ENCODE assay signal across 8 cellular contexts in the genomic region with DNA sequence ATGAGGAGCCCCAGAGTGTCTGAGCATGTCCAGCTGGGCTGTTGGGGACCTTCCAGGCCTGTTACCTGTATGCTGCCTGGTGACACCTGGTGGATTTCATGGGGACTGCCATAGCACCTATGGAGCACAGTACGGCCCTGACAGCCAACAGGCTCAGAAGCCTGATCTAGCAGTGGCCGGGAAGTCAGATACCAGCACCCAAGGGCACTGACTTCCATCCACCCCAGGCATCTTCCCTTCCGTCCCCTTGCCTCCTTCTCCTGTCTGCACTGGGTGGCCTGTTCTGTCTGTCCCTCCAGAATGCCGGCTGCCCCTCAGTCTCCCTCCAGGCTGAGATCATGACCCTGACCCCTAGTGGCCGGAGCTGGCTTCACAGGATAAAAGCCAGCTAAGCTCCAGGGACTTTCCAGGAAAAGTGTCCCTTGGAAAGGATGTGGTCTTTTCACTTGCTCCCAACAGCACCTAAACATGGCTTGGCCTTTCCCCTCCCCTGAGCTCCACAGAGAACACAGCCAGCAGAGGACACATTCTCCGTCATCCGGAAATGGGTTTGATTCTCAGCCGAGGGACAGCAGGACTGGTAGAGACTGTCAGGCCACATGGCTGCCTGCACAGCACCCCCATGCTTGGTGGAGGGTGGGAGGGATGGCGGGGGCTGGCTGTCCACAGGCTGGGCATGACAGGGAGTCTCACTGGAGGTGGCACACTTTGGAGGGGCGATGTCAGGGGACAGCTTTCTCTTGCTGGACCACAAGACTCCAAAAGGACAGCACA. TPM values are rescaled to one million over a fixed set of nuclear protein-coding genes. Genes with fewer than 3 reads are reported as not detected.
DNase-seq lines count a peak whose midpoint lies in the region; ATAC-seq, FAIRE-seq and TF ChIP-seq lines count a peak whose summit lies in the region.

No MANE protein-coding gene starts in this region.

- no peaks in the 10 kb centered on the region for H3K9me1 ChIP-seq in endothelial cell of umbilical vein (replicated peaks; ENCODE audit: control insufficient read depth, extremely low read depth, insufficient read depth, low read length)

- H3K27ac Mint-ChIP-seq in natural killer cell: peak overlapping the region in 1 of 2 donors; percentile 83

- H3K36me3 Mint-ChIP-seq in natural killer cell: peaks cover 7% of the 10 kb centered on the region

- peak; percentile 70 for DNase-seq in A172 (ENCODE audit: low spot score)
- peak; percentile 71 to 75 for DNase-seq in activated CD4-positive, alpha-beta T cell treated with anti-CD3 and anti-CD28 coated beads, Interleukin-2, amount 50 U/mL, for 48 hours
- peak; percentile 78 for DNase-seq in endothelial cell of umbilical vein (ENCODE audit: low read depth, low spot score)
- peak; percentile 65 for DNase-seq in natural killer cell
- peak; percentile 68 for DNase-seq in superior temporal gyrus (ENCODE audit: extremely low spot score)
- DNase-seq in NCI-H2196 (lab: John Stamatoyannopoulos, UW; ENCODE audit: unreplicated experiment): no peak

- no peak overlapping the region for H3K4me2 ChIP-seq in endothelial cell of umbilical vein (ENCODE audit: insufficient read depth, low read length)

- TF ChIP-seq CTCF in endothelial cell of umbilical vein (IDR thresholded peaks at IDR 0.05; ENCODE audit: extremely low read depth in 1 of 2, insufficient read depth in 1 of 2, low read depth in 1 of 2, low read length in 2 of 2) (peak; percentile 73 to 74), natural killer cell (IDR thresholded peaks at IDR 0.05) (peak; percentile 75)

- ATAC-seq in GM19324 (IDR thresholded peaks at IDR 0.05; ENCODE audit: low FRiP score, unreplicated experiment): peak; percentile 75
- peak; percentile 84 for ATAC-seq in HG03521 (IDR thresholded peaks at IDR 0.05; ENCODE audit: unreplicated experiment)
- peak; percentile 92 to 97 (median 92) for ATAC-seq in natural killer cell

- no peaks in the 10 kb centered on the region for H3K79me2 ChIP-seq in endothelial cell of umbilical vein (ENCODE audit: control insufficient read depth, insufficient read depth, low read length)

- dilution Hi-C loops in endothelial cell of umbilical vein (cut with MboI; ENCODE audit: extremely low pct_ligation_motif_present, low sequenced_read_pairs): no loop called here

- no peaks in the 10 kb centered on the region for H3K27me3 Mint-ChIP-seq in natural killer cell (ENCODE audit: low read depth in 2 of 2)

- no peak overlapping the region for H3K4me3 ChIP-seq in endothelial cell of umbilical vein (replicated peaks in 1 of 3; ENCODE audit: insufficient read depth in 1 of 3, low read depth in 1 of 3, low read length in 3 of 3)

- no peaks in the 10 kb centered on the region for H4K20me1 ChIP-seq in endothelial cell of umbilical vein (replicated peaks; ENCODE audit: control insufficient read depth, extremely low read depth, insufficient read depth, low read length)

- H3K4me1 Mint-ChIP-seq in natural killer cell: peaks cover 6 to 10% of the 10 kb centered on the region in 2 donors

- H3K9me3 ChIP-seq in endothelial cell of umbilical vein (replicated peaks; ENCODE audit: control insufficient read depth, insufficient read depth, low read length): no peaks in the 10 kb centered on the region

- no TSS peak for BruUV-seq in endothelial cell of umbilical vein (replicated peaks; lab: Mats Ljungman, UMichigan)

- H3K9ac ChIP-seq in endothelial cell of umbilical vein (replicated peaks; ENCODE audit: extremely low read depth, insufficient read depth, low read length): no peak overlapping the region

- CTCF ChIA-PET in endothelial cell of umbilical vein (lab: Charles Lee): interaction anchor here (0.7 to 2.0 kb wide), 14 partner anchors 9 to 690 kb away, joined by 3 to 28 read pairs (median 4); partner anchors contain the start of genes C15orf40, RAMAC and RPS17

- H3K4me3 Mint-ChIP-seq in natural killer cell: peak overlapping the region; percentile 40

- intact Hi-C loops in endothelial cell of umbilical vein (cut with micrococcal nuclease) (loop anchor here (2.0 kb wide), 1 partner anchor 470 kb away; no protein-coding TSS in a partner anchor), natural killer cell (cut with micrococcal nuclease) (no loop called here)

- peak overlapping the region; percentile 95 for H2AFZ ChIP-seq in endothelial cell of umbilical vein (ENCODE audit: low read depth, low read length)

- no peak overlapping the region for H3K27ac ChIP-seq in endothelial cell of umbilical vein (ENCODE audit: insufficient read depth, low read depth, low read length)

- peak; percentile 86 for FAIRE-seq in endothelial cell of umbilical vein (lab: Jason Lieb, UNC)

- TF ChIP-seq POLR2A in endothelial cell of umbilical vein (IDR thresholded peaks at IDR 0.05; ENCODE audit: low read depth, low read length): no peak

- no peaks in the 10 kb centered on the region for H3K9me3 Mint-ChIP-seq in natural killer cell

- peaks cover 0 to 3% of the 10 kb centered on the region in 2 experiments for H3K36me3 ChIP-seq in endothelial cell of umbilical vein (ENCODE audit: control insufficient read depth in 2 of 2, extremely low read depth in 1 of 2, insufficient read depth in 2 of 2, low read length in 2 of 2)

- no peaks in the 10 kb centered on the region for H3K4me1 ChIP-seq in endothelial cell of umbilical vein (ENCODE audit: control insufficient read depth, extremely low read depth, insufficient read depth, low read length)

- no peaks in the 10 kb centered on the region for H3K27me3 ChIP-seq in endothelial cell of umbilical vein (ENCODE audit: control insufficient read depth in 2 of 2, insufficient read depth in 2 of 2, low read length in 2 of 2)

- POLR2A ChIA-PET in endothelial cell of umbilical vein (lab: Charles Lee): interaction anchor here (1.8 kb wide), 1 partner anchor 9 kb away, joined by 16 read pairs; the partner anchor contains the start of gene RPS17

TF ChIP-seq in endothelial cell of umbilical vein, 7 proteins besides CTCF, POLR2A, EP300 and RAD21:
- TF ChIP-seq MYC (IDR thresholded peaks at IDR 0.05; ENCODE audit: low read depth, low read length): no peak
- no peak for TF ChIP-seq GATA2 (IDR thresholded peaks at IDR 0.05; ENCODE audit: insufficient read depth, insufficient read length, low read depth, low read length)
- no peak for TF ChIP-seq FOS (IDR thresholded peaks at IDR 0.05; ENCODE audit: borderline replicate concordance, insufficient read depth, low read length)
- TF ChIP-seq, protein P1, sequence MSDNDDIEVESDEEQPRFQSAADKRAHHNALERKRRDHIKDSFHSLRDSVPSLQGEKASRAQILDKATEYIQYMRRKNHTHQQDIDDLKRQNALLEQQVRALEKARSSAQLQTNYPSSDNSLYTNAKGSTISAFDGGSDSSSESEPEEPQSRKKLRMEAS (IDR thresholded peaks at IDR 0.05; ENCODE audit: insufficient read depth, insufficient read length): no peak
- TF ChIP-seq EZH2 (IDR thresholded peaks at IDR 0.05; ENCODE audit: borderline replicate concordance, low read depth, low read length, severe bottlenecking): no peak
- TF ChIP-seq JUN (IDR thresholded peaks at IDR 0.05; ENCODE audit: borderline replicate concordance, insufficient read depth, insufficient read length, low read depth): no peak
- TF ChIP-seq POLR2AphosphoS5 (IDR thresholded peaks at IDR 0.05; ENCODE audit: insufficient read depth, low read depth, low read length): no peak

RNA-seq across cellular contexts. Expression of gene RPS17, which starts 9.5 kb away (rescaled TPM):
- 2,056 and 2,688 TPM in 2 replicates for total RNA-seq in A172 (2014; rRNA removed; shearing (Covaris generic))
- total RNA-seq in endothelial cell of umbilical vein (1,599 and 1,690 TPM in 2 replicates), natural killer cell (1,000 to 10,000 TPM; 1,035 to 1,314 (median 1,130) TPM)
- 2,963 and 4,382 TPM in 2 replicates for polyA plus RNA-seq in endothelial cell of umbilical vein
- polyA plus RNA-seq in endothelial cell of umbilical vein (2011; cell fraction: cytosol; rRNA removed): 5,669 and 6,878 TPM in 2 replicates
- polyA plus RNA-seq in endothelial cell of umbilical vein (2011; cell fraction: nucleus; rRNA removed): 1,034 and 1,394 TPM in 2 replicates
- 3,423 and 3,618 TPM in 2 replicates for polyA plus RNA-seq in endothelial cell of umbilical vein (2012)
- 731 and 879 TPM in 2 replicates for polyA minus RNA-seq in endothelial cell of umbilical vein
- 991 TPM for polyA minus RNA-seq in endothelial cell of umbilical vein (2011; cell fraction: cytosol; rRNA and poly(A)+ RNA removed)
- 155 and 219 TPM in 2 replicates for polyA minus RNA-seq in endothelial cell of umbilical vein (2011; cell fraction: nucleus; rRNA and poly(A)+ RNA removed)
